In the genomic region with DNA sequence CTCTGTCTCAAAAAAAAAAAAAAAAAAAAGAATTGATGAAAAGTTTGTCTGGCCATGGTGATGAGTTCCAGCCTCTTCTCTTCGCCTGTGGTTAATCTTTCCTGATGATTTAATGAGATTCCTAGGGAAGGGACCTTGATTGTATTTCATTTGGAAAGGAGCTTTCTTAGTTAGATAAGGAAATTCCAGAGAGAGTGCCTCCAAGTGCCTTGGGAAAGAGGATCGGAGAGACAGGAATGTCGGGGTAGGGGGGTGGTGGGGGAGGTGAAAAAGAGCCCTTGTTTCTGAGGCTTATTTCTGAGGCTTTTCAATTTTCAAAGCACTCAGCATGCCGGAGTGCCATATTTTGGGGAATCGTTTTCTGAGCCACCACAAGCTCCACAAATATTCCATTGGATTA, we compare ENCODE assay signal across 19 cellular contexts.
DNase-seq lines count a peak whose midpoint lies in the region; ATAC-seq and TF ChIP-seq lines count a peak whose summit lies in the region.
"Had no signal": no experiment of that assay in that cellular context is flagged by ENCODE, and none has a peak within 500 bp of the region (broad histone marks: within the 10 kb centered on the region; RNA-seq: fewer than 3 reads in every experiment).

No MANE protein-coding gene starts in this region.

- no peak for TF ChIP-seq EP300 in stomach (IDR thresholded peaks at IDR 0.05)

- no peak for TF ChIP-seq CTCF in fibroblast of villous mesenchyme (IDR thresholded peaks at IDR 0.05; ENCODE audit: insufficient read depth, low read depth, low read length)
- TF ChIP-seq CTCF in stomach (IDR thresholded peaks at IDR 0.05) = no peak

- H2BK120ac ChIP-seq in trophoblast cell (ENCODE audit: insufficient read depth, low read length, poor library complexity) = peak overlapping the region; percentile 22

- H4K8ac ChIP-seq in trophoblast cell (ENCODE audit: low read depth, low read length) = peak overlapping the region; percentile 28

- no peak overlapping the region for H3K18ac ChIP-seq in trophoblast cell (ENCODE audit: low read length)

- H3K4me1 ChIP-seq in NT2/D1 (ENCODE audit: insufficient read depth, insufficient read length) (peaks cover 3% of the 10 kb centered on the region), trophoblast cell (ENCODE audit: control insufficient read depth in 1 of 2, insufficient read depth in 2 of 2, low read length in 2 of 2) (no peaks in the 10 kb centered on the region), stomach (no peaks in the 10 kb centered on the region)
- H3K4me1 ChIP-seq: SJCRH30 had no signal

- H3K79me2 ChIP-seq in trophoblast cell (ENCODE audit: control insufficient read depth, insufficient read depth, low read length, poor library complexity) = no peaks in the 10 kb centered on the region

- no peak for ATAC-seq in HG03565 (IDR thresholded peaks at IDR 0.05; ENCODE audit: unreplicated experiment)
- ATAC-seq: GM12878, T-cell had no signal

- H2AFZ ChIP-seq in trophoblast cell (ENCODE audit: insufficient read depth, low read length, poor library complexity) = no peak overlapping the region

- no peak overlapping the region for H4K91ac ChIP-seq in trophoblast cell (ENCODE audit: low read depth, low read length)

- H2BK5ac ChIP-seq in trophoblast cell (ENCODE audit: low read depth, low read length, poor library complexity) = no peak overlapping the region

- H3K27me3 ChIP-seq in NT2/D1 (ENCODE audit: insufficient read depth, insufficient read length) (no peaks in the 10 kb centered on the region), trophoblast cell (ENCODE audit: insufficient read depth, low read length) (no peaks in the 10 kb centered on the region), stomach (no peaks in the 10 kb centered on the region)
- H3K27me3 ChIP-seq: SJCRH30 had no signal

- intact Hi-C loops in stomach (cut with DNase I; ENCODE audit: low total_unique reads) = no loop called here

- H3K9ac ChIP-seq in NT2/D1 (ENCODE audit: insufficient read length, low read depth) (no peak overlapping the region), trophoblast cell (ENCODE audit: low read length) (no peak overlapping the region)

- DNase-seq in ELF-1 (ENCODE audit: low read depth, low spot score) (peak; percentile 49), NT2/D1 (ENCODE audit: low read depth, low spot score) (peak; percentile 51), fibroblast of villous mesenchyme (ENCODE audit: low read depth) (peak; percentile 58), trophoblast cell (no peak), superior temporal gyrus (ENCODE audit: extremely low spot score) (no peak), stomach (no peak)
- DNase-seq: CD4-positive, CD25-positive, alpha-beta regulatory T cell; KBM-7; MM.1S; NCI-H1048; NCI-H1417 treated with DMSO at 0.1 percent for 48 hours; NCI-H187 treated with DMSO at 0.1 percent for 48 hours; NCI-H2107; NCI-H69; NK-92 treated with Interleukin-12 subunit alpha and Interleukin-12 subunit beta, amount 100 ng/mL, for 24 hours; SJCRH30; T-cell had no signal

- H3K79me1 ChIP-seq in trophoblast cell (ENCODE audit: low read length) = peaks cover 5% of the 10 kb centered on the region

- H3K27ac ChIP-seq in trophoblast cell (ENCODE audit: low read depth, low read length) (no peak overlapping the region), stomach (no peak overlapping the region)
- H3K27ac ChIP-seq: SJCRH30 had no signal

- H3K4ac ChIP-seq in trophoblast cell (ENCODE audit: low read depth, low read length) = no peak overlapping the region

- H4K12ac ChIP-seq in trophoblast cell (ENCODE audit: low read depth, low read length) = no peak overlapping the region

- no peak for TF ChIP-seq POLR2A in stomach (IDR thresholded peaks at IDR 0.05)

- H2BK12ac ChIP-seq in trophoblast cell (ENCODE audit: low read length) = no peak overlapping the region

- no peak overlapping the region for H2AK5ac ChIP-seq in trophoblast cell (ENCODE audit: low read length)

- H3K14ac ChIP-seq in trophoblast cell (ENCODE audit: low read length) = no peak overlapping the region

- H3K36me3 ChIP-seq in NT2/D1 (ENCODE audit: insufficient read depth, insufficient read length, low read length) (no peaks in the 10 kb centered on the region), trophoblast cell (ENCODE audit: control insufficient read depth in 1 of 2, insufficient read depth in 2 of 2, low read length in 2 of 2) (no peaks in the 10 kb centered on the region), stomach (no peaks in the 10 kb centered on the region)
- H3K36me3 ChIP-seq: SJCRH30 had no signal

- H3K4me3 ChIP-seq in NT2/D1 (ENCODE audit: insufficient read length, low read depth) (no peak overlapping the region), fibroblast of villous mesenchyme (ENCODE audit: low read depth, low read length) (no peak overlapping the region), trophoblast cell (ENCODE audit: low read depth, low read length) (no peak overlapping the region), stomach (no peak overlapping the region)
- H3K4me3 ChIP-seq: GM12878, SJCRH30 had no signal

- no peak overlapping the region for H3K4me2 ChIP-seq in trophoblast cell (ENCODE audit: low read length)

- no CpG with 5 or more reads among the region's 5 CpGs for WGBS in trophoblast cell (ENCODE audit: extremely low coverage, insufficient coverage, insufficient read length)
- 34 to 59% (median 52%) methylated on average over 5 of the region's 5 CpGs for WGBS in stomach, 5 donors

- no peak overlapping the region for H3K23ac ChIP-seq in trophoblast cell (ENCODE audit: low read length)

- H3K9me3 ChIP-seq in NT2/D1 (ENCODE audit: insufficient read depth, low read length) = peaks cover 9% of the 10 kb centered on the region
- H3K9me3 ChIP-seq in trophoblast cell (ENCODE audit: insufficient read depth, low read depth, low read length) = peaks cover 4% of the 10 kb centered on the region
- H3K9me3 ChIP-seq in stomach = peaks cover 0 to 4% (median 0%) of the 10 kb centered on the region in 4 donors
- H3K9me3 ChIP-seq: SJCRH30 had no signal

Comparison
In these comparisons a context has a peak if more than half of its experiments do, and no peak if none do; other contexts are left out.
1. DNase-seq: peak in ELF-1 (single experiment), NT2/D1 (single experiment) and fibroblast of villous mesenchyme (single experiment); none in trophoblast cell (0 of 2), superior temporal gyrus (single experiment) and stomach (single experiment).